ENCODE assay signal across 8 cellular contexts in the genomic region with DNA sequence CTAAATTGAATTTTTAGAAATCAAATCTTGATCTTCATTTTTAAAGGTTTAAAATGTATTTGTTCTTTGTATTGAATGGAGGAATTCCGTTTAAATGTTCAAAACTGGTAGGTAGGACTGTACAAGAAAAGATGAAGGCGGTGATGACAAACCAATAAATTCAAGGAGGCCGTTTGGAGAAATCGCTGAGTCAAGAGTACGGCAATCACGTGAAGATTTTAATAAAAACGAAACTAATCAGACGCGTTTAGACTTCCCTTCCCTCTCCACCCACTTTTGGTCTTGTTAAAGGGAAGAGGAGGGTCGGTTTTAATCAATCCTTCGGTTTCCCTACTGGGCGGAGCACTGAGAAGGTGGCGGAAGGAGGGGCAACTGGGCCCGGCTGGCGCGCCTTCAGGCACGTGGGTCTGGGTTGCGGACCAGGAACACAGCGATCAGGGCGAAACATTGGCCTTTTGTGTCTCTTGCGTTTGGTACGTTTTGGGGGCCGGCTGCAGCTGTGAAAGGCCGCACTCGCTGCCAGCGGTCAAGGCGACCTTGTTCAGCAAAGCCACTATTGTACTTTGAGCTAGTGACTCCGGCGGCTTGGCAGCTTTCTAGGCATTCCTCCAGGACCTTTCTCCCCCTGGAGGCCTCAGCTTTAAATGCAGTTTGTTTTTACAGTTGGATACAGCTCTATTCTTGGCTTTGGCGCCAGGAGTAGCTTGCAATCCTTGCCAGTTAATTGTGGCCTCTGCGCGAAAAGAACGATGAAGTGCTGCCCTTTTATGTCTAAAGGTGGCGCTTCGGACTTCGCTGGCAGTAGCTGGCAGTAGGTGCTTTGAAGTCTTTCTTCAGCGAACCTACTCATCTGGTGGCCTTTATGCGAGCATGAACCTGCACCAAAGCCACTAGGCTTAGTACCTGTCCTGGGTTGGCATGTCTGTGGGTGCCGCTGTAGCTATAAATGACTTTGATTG. TPM values are rescaled to one million over a fixed set of nuclear protein-coding genes. Genes with fewer than 3 reads are reported as not detected.
A peak's percentile ranks its signal among the peaks of the same experiment; 100 is the strongest.
DNase-seq lines count a peak whose midpoint lies in the region; ATAC-seq and TF ChIP-seq lines count a peak whose summit lies in the region.

No MANE protein-coding gene starts in this region.

- H3K9me3 ChIP-seq in BLaER1 (no peaks in the 10 kb centered on the region), duodenal mucosa (ENCODE audit: control insufficient read depth in 1 of 2, low read length in 2 of 2) (no peaks in the 10 kb centered on the region), liver (ENCODE audit: control insufficient read depth in 4 of 4, low read length in 3 of 4) (peaks cover 0 to 2% (median 0%) of the 10 kb centered on the region in 4 donors)

- no peaks in the 10 kb centered on the region for H3K27me3 ChIP-seq in BLaER1
- no peaks in the 10 kb centered on the region for H3K27me3 ChIP-seq in duodenal mucosa (ENCODE audit: control insufficient read depth in 1 of 2, insufficient read depth in 2 of 2, low read length in 2 of 2)
- no peaks in the 10 kb centered on the region for H3K27me3 ChIP-seq in liver (ENCODE audit: control insufficient read depth in 4 of 4, insufficient read depth in 4 of 4, low read length in 3 of 4)

- peak; percentile 55 for TF ChIP-seq CTCF in liver (IDR thresholded peaks at IDR 0.05; ENCODE audit: low read depth, low read length, missing input control)

- peak overlapping the region; percentile 67 for H3K27ac ChIP-seq in BLaER1
- H3K27ac ChIP-seq in duodenal mucosa (ENCODE audit: low read depth, low read length): peak overlapping the region; percentile 93
- peak overlapping the region; percentile 82 to 94 for H3K27ac ChIP-seq in liver (ENCODE audit: low read depth in 1 of 2, low read length in 2 of 2)

- H3K9ac ChIP-seq in BLaER1 (peak overlapping the region; percentile 63), duodenal mucosa (ENCODE audit: low read depth in 1 of 2, low read length in 2 of 2) (peak overlapping the region; percentile 63 to 66), liver (ENCODE audit: low read depth in 1 of 2, low read length in 2 of 2) (peak overlapping the region in 1 of 2 donors; percentile 72)

- peak; percentile 78 for DNase-seq in NCI-H510A (lab: John Stamatoyannopoulos, UW)
- peak; percentile 25 for DNase-seq in activated CD4-positive, alpha-beta T cell treated with anti-CD3 and anti-CD28 coated beads, Interleukin-2, amount 50 U/mL, for 1 hour
- peak; percentile 64 for DNase-seq in stimulated activated CD4-positive, alpha-beta T cell treated with anti-CD3 and anti-CD28 coated beads, Interleukin-4, amount 100 ng/mL, for 24 hours

- H3K4me1 ChIP-seq in BLaER1: peaks cover 7% of the 10 kb centered on the region; the same call in 1 of the 2 replicates
- H3K4me1 ChIP-seq in duodenal mucosa (ENCODE audit: control insufficient read depth in 1 of 2, insufficient read depth in 2 of 2, low read length in 2 of 2): no peaks in the 10 kb centered on the region
- peaks cover 2 to 8% (median 3%) of the 10 kb centered on the region in 4 donors for H3K4me1 ChIP-seq in liver (ENCODE audit: control insufficient read depth in 4 of 4, insufficient read depth in 4 of 4, low read length in 3 of 4)

- peak overlapping the region; percentile 53 for H3K4me2 ChIP-seq in BLaER1

- H3K4me3 ChIP-seq in BLaER1: peak overlapping the region; percentile 63
- peak overlapping the region; percentile 73 to 74 for H3K4me3 ChIP-seq in duodenal mucosa (ENCODE audit: low read depth in 1 of 2, low read length in 2 of 2)
- H3K4me3 ChIP-seq in liver (ENCODE audit: low read depth in 1 of 3, low read length in 3 of 3): peak overlapping the region; percentile 15 to 64 (median 32)

- peak; percentile 49 to 62 for TF ChIP-seq RAD21 in liver (IDR thresholded peaks at IDR 0.05)

- H3K36me3 ChIP-seq in BLaER1 (no peaks in the 10 kb centered on the region), duodenal mucosa (ENCODE audit: control insufficient read depth in 1 of 2, insufficient read depth in 2 of 2, low read length in 2 of 2) (no peaks in the 10 kb centered on the region), liver (ENCODE audit: control insufficient read depth in 4 of 4, insufficient read depth in 3 of 4, low read depth in 1 of 4, low read length in 3 of 4) (no peaks in the 10 kb centered on the region)

- TF ChIP-seq POLR2A in GM19193 (IDR thresholded peaks at IDR 0.05; ENCODE audit: extremely low read depth, insufficient read depth, insufficient read length): peak; percentile 28

- no peaks in the 10 kb centered on the region for H4K20me1 ChIP-seq in BLaER1

- ATAC-seq in HG03378 (IDR thresholded peaks at IDR 0.05; ENCODE audit: unreplicated experiment): peak; percentile 75

- WGBS in liver: 2% methylated on average over 39 of the region's 39 CpGs

TF ChIP-seq in liver, 16 proteins besides CTCF, POLR2A, EP300 and RAD21:
- TF ChIP-seq EGR1 (IDR thresholded peaks at IDR 0.05; ENCODE audit: low read depth in 2 of 2) (peak in 1 of 2 donors; percentile 20), GABPA (IDR thresholded peaks at IDR 0.05 in 1 of 2, conservative IDR thresholded peaks at IDR 0.05 in 1 of 2) (peak in 1 of 2 donors; percentile 19), FOXA1 (IDR thresholded peaks at IDR 0.05) (no peak), RXRA (IDR thresholded peaks at IDR 0.05) (peak; percentile 50 to 69), HNF4G (IDR thresholded peaks at IDR 0.05) (peak; percentile 61), JUND (IDR thresholded peaks at IDR 0.05) (peak in 1 of 2 donors; percentile 51), YY1 (IDR thresholded peaks at IDR 0.05) (peak; percentile 62), SP1 (IDR thresholded peaks at IDR 0.05) (peak; percentile 81), TAF1 (conservative IDR thresholded peaks at IDR 0.05) (no peak), NR2F2 (IDR thresholded peaks at IDR 0.05) (peak; percentile 71), HNF4A (conservative IDR thresholded peaks at IDR 0.05) (peak; percentile 82 to 88)
- TF ChIP-seq, protein P1, sequence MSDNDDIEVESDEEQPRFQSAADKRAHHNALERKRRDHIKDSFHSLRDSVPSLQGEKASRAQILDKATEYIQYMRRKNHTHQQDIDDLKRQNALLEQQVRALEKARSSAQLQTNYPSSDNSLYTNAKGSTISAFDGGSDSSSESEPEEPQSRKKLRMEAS (IDR thresholded peaks at IDR 0.05): peak; percentile 42
- TF ChIP-seq, protein P2, sequence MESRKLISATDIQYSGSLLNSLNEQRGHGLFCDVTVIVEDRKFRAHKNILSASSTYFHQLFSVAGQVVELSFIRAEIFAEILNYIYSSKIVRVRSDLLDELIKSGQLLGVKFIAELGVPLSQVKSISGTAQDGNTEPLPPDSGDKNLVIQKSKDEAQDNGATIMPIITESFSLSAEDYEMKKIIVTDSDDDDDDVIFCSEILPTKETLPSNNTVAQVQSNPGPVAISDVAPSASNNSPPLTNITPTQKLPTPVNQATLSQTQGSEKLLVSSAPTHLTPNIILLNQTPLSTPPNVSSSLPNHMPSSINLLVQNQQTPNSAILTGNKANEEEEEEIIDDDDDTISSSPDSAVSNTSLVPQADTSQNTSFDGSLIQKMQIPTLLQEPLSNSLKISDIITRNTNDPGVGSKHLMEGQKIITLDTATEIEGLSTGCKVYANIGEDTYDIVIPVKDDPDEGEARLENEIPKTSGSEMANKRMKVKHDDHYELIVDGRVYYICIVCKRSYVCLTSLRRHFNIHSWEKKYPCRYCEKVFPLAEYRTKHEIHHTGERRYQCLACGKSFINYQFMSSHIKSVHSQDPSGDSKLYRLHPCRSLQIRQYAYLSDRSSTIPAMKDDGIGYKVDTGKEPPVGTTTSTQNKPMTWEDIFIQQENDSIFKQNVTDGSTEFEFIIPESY (IDR thresholded peaks at IDR 0.05): no peak
- TF ChIP-seq, protein P3, sequence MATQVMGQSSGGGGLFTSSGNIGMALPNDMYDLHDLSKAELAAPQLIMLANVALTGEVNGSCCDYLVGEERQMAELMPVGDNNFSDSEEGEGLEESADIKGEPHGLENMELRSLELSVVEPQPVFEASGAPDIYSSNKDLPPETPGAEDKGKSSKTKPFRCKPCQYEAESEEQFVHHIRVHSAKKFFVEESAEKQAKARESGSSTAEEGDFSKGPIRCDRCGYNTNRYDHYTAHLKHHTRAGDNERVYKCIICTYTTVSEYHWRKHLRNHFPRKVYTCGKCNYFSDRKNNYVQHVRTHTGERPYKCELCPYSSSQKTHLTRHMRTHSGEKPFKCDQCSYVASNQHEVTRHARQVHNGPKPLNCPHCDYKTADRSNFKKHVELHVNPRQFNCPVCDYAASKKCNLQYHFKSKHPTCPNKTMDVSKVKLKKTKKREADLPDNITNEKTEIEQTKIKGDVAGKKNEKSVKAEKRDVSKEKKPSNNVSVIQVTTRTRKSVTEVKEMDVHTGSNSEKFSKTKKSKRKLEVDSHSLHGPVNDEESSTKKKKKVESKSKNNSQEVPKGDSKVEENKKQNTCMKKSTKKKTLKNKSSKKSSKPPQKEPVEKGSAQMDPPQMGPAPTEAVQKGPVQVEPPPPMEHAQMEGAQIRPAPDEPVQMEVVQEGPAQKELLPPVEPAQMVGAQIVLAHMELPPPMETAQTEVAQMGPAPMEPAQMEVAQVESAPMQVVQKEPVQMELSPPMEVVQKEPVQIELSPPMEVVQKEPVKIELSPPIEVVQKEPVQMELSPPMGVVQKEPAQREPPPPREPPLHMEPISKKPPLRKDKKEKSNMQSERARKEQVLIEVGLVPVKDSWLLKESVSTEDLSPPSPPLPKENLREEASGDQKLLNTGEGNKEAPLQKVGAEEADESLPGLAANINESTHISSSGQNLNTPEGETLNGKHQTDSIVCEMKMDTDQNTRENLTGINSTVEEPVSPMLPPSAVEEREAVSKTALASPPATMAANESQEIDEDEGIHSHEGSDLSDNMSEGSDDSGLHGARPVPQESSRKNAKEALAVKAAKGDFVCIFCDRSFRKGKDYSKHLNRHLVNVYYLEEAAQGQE (IDR thresholded peaks at IDR 0.05): peak; percentile 38
- TF ChIP-seq, protein P4, sequence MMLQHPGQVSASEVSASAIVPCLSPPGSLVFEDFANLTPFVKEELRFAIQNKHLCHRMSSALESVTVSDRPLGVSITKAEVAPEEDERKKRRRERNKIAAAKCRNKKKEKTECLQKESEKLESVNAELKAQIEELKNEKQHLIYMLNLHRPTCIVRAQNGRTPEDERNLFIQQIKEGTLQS (IDR thresholded peaks at IDR 0.05): no peak

RNA-seq across cellular contexts. Expression of a gene that starts 16.7 kb away (rescaled TPM):
- 100 to 1,000 TPM in 1 of 2 donors, 10 to 100 TPM in 1; 80.0 to 111 TPM for total RNA-seq in liver
- 100 to 1,000 TPM; 128 to 140 TPM for polyA plus RNA-seq in liver

Comparison
In these comparisons a context has a peak if more than half of its experiments do, and no peak if none do; other contexts are left out.
1. Peak in every context shown above with its lines: DNase-seq, ATAC-seq, H3K4me3 ChIP-seq and H3K27ac ChIP-seq.
2. DNase-seq: peak in every context shown above with its lines; median percentile 78 in NCI-H510A; 64 in stimulated activated CD4-positive, alpha-beta T cell treated with anti-CD3 and anti-CD28 coated beads, Interleukin-4, amount 100 ng/mL, for 24 hours; 25 in activated CD4-positive, alpha-beta T cell treated with anti-CD3 and anti-CD28 coated beads, Interleukin-2, amount 50 U/mL, for 1 hour.